Comparison of ENCODE assay signal across 9 cellular contexts in the genomic region with DNA sequence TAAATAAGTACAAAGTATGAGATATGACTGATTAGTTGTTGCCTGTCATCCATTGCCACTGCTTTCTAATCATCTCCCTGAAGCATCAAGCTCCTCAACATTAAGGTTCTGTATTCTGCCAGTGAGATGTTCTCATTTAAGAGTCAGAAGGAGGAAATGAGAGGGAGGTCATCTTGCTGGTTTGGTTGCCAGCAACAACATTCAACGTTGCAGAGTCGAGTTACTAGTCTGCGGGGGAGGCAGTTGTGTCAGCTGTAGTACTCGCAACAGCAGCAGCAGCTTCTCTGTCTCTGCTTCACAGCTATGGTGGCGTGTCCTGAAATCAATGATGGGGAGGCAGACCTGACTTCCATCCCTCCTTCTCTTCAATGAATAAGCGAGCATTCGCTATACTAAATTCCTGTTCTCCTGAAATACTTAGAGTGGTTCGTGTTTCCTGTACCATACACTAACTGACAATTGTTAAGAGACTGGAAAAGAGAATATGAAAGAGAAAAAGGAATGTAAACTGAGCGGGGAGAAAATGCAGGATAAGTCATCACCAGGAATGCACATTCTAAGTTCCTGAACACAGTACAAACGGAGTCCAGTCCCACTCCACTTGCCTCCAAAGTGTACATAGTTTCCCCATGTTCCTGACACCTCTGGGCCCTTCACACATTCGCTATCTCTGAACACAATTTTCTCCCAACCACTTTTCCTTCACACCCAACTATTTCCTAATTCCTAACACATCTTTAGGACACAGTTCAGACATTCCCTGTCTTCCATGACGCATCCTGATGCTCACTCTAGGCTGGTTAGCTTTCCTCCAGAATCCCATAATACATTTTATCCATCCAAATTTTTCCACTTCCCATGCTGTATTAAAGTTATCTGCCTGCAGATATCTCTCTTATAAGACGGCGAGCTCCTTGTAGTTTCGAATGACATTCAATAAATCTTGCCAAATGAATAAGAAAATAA.
A peak's percentile ranks its signal among the peaks of the same experiment; 100 is the strongest.
DNase-seq lines count a peak whose midpoint lies in the region; ATAC-seq and TF ChIP-seq lines count a peak whose summit lies in the region.
"Had no signal": no experiment of that assay in that cellular context is flagged by ENCODE, and none has a peak within 500 bp of the region (broad histone marks: within the 10 kb centered on the region; RNA-seq: fewer than 3 reads in every experiment).

No MANE protein-coding gene starts in this region.

- no peaks in the 10 kb centered on the region for H3K27me3 Mint-ChIP-seq in CD4-positive, alpha-beta memory T cell
- H3K27me3 Mint-ChIP-seq in central memory CD8-positive, alpha-beta T cell, result no peaks in the 10 kb centered on the region
- H3K27me3 Mint-ChIP-seq in activated T-helper 1 cell treated with anti-CD3 and anti-CD28 coated beads, Interleukin-12 subunit alpha, Interleukin-12 subunit beta, Interleukin-2, Interleukin-4 antibody, amounts not matched to agents 30 ng/mL and 10 ng/mL and 1 ng/mL, durations not matched to agents 14 hours and 24 hours and 36 hours (ENCODE audit: insufficient read depth), result no peaks in the 10 kb centered on the region

- H3K27ac Mint-ChIP-seq in CD4-positive, alpha-beta memory T cell, result peak overlapping the region; percentile 36 to 84 (median 69)
- H3K27ac Mint-ChIP-seq in central memory CD8-positive, alpha-beta T cell (ENCODE audit: low read depth), result peak overlapping the region; percentile 61
- H3K27ac Mint-ChIP-seq in activated T-helper 1 cell treated with anti-CD3 and anti-CD28 coated beads, Interleukin-12 subunit alpha, Interleukin-12 subunit beta, Interleukin-2, Interleukin-4 antibody, amounts not matched to agents 30 ng/mL and 10 ng/mL and 1 ng/mL, durations not matched to agents 14 hours and 24 hours and 36 hours, result no peak overlapping the region

- peak overlapping the region; percentile 86 for H3K56ac ChIP-seq in IMR-90 (ENCODE audit: extremely low read depth, insufficient read depth, low read length)

- H2BK5ac ChIP-seq in IMR-90 (ENCODE audit: low read depth, low read length, poor library complexity, severe bottlenecking), result peak overlapping the region; percentile 98

- H3K23ac ChIP-seq in IMR-90 (ENCODE audit: low read depth, low read length), result peak overlapping the region; percentile 85

- peaks cover 4% of the 10 kb centered on the region; the same call in 1 of the 2 replicates for H4K20me1 ChIP-seq in IMR-90 (ENCODE audit: insufficient read depth, low read length)

- no peaks in the 10 kb centered on the region for H3K9me3 ChIP-seq in CD4-positive, alpha-beta memory T cell (ENCODE audit: control insufficient read depth in 1 of 2, low read length in 2 of 2)
- no peaks in the 10 kb centered on the region for H3K9me3 ChIP-seq in IMR-90 (ENCODE audit: control insufficient read depth, insufficient read depth, low read length)
- H3K9me3 ChIP-seq in mesodermal cell (ENCODE audit: control insufficient read depth, low read length), result no peaks in the 10 kb centered on the region

- peak overlapping the region; percentile 78 for H3K14ac ChIP-seq in IMR-90 (replicated peaks; ENCODE audit: low read depth, low read length)

- peak overlapping the region; percentile 93 for H2BK120ac ChIP-seq in IMR-90 (ENCODE audit: low read depth, low read length)

- peaks cover 7% of the 10 kb centered on the region; the same call in 1 of the 2 replicates for H3K9me1 ChIP-seq in IMR-90 (ENCODE audit: insufficient read depth, low read length)

- TF ChIP-seq RAD21 in IMR-90 (IDR thresholded peaks at IDR 0.05; ENCODE audit: low read length), result no peak

- no peaks in the 10 kb centered on the region for H3K36me3 ChIP-seq in CD4-positive, alpha-beta memory T cell (ENCODE audit: insufficient read depth, low read length)
- H3K36me3 ChIP-seq in IMR-90 (ENCODE audit: control insufficient read depth, insufficient read depth, low read length) (no peaks in the 10 kb centered on the region), mesodermal cell (ENCODE audit: control insufficient read depth, insufficient read depth, low read length) (no peaks in the 10 kb centered on the region)

- peak overlapping the region; percentile 85 for H3K4ac ChIP-seq in IMR-90 (ENCODE audit: low read depth, low read length)

- H3K4me3 Mint-ChIP-seq in CD4-positive, alpha-beta memory T cell, result peak overlapping the region in 4 of 8 donors; percentile 40 to 52 (median 46)
- no peak overlapping the region for H3K4me3 Mint-ChIP-seq in central memory CD8-positive, alpha-beta T cell
- no peak overlapping the region for H3K4me3 Mint-ChIP-seq in activated T-helper 1 cell treated with anti-CD3 and anti-CD28 coated beads, Interleukin-12 subunit alpha, Interleukin-12 subunit beta, Interleukin-2, Interleukin-4 antibody, amounts not matched to agents 30 ng/mL and 10 ng/mL and 1 ng/mL, durations not matched to agents 14 hours and 24 hours and 36 hours

- no peak for DNase-seq in CD4-positive, alpha-beta memory T cell
- DNase-seq in IMR-90 (peak; percentile 96), DMS53 (lab: John Stamatoyannopoulos, UW) (no peak)
- DNase-seq in central memory CD8-positive, alpha-beta T cell (ENCODE audit: low spot score in 2 of 2), result no peak
- DNase-seq in activated T-helper 1 cell treated with anti-CD3 and anti-CD28 coated beads, Interleukin-12 subunit alpha, Interleukin-12 subunit beta, Interleukin-2, Interleukin-4 antibody, amounts not matched to agents 30 ng/mL and 10 ng/mL and 1 ng/mL, durations not matched to agents 14 hours and 24 hours and 36 hours (ENCODE audit: low spot score), result no peak
- DNase-seq in activated CD8-positive, alpha-beta memory T cell treated with anti-CD3 and anti-CD28 coated beads, Interleukin-2, amount 50 U/mL, for 4 hours, result no peak
- DNase-seq: hypothalamus had no signal

- ATAC-seq in IMR-90 (ENCODE audit: low read depth), result peak; percentile 92
- ATAC-seq in central memory CD8-positive, alpha-beta T cell (replicated peaks; ENCODE audit: extremely low read depth, poor library complexity, severe bottlenecking), result peak; percentile 59
- no peak for ATAC-seq in HG03095 (IDR thresholded peaks at IDR 0.05; ENCODE audit: unreplicated experiment)

- peak overlapping the region; percentile 70 for H2AK9ac ChIP-seq in IMR-90 (replicated peaks; ENCODE audit: low read depth, low read length, poor library complexity)

- peak overlapping the region; percentile 55 for H4K5ac ChIP-seq in IMR-90 (ENCODE audit: low read depth, low read length)

- H4K8ac ChIP-seq in IMR-90 (ENCODE audit: low read depth in 2 of 2, low read length in 2 of 2), result peak overlapping the region; percentile 10 to 88

- H2AK5ac ChIP-seq in IMR-90 (ENCODE audit: low read depth, low read length), result peak overlapping the region; percentile 66

- TF ChIP-seq CTCF in IMR-90 (conservative IDR thresholded peaks at IDR 0.05; ENCODE audit: low read depth, low read length), result no peak

- peak overlapping the region; percentile 46 for H3K9ac ChIP-seq in IMR-90 (ENCODE audit: low read depth, low read length)

- intact Hi-C loops in CD4-positive, alpha-beta memory T cell (cut with micrococcal nuclease), result no loop called here
- intact Hi-C loops in IMR-90 (cut with micrococcal nuclease), result loop anchor here (5.0 kb wide), 1 partner anchor 341 kb away; no protein-coding TSS in a partner anchor
- intact Hi-C loops in activated T-helper 1 cell treated with anti-CD3 and anti-CD28 coated beads, Interleukin-12 subunit alpha, Interleukin-12 subunit beta, Interleukin-2, Interleukin-4 antibody, amounts not matched to agents 30 ng/mL and 10 ng/mL and 1 ng/mL, durations not matched to agents 14 hours and 24 hours and 36 hours (cut with micrococcal nuclease), result no loop called here

- no peak overlapping the region for H3K4me3 ChIP-seq in CD4-positive, alpha-beta memory T cell (ENCODE audit: low read length in 2 of 2)
- peak overlapping the region; percentile 50 for H3K4me3 ChIP-seq in IMR-90 (ENCODE audit: insufficient read depth, low read depth, low read length)
- no peak overlapping the region for H3K4me3 ChIP-seq in mesodermal cell (ENCODE audit: extremely low read depth, insufficient read depth, low read length, poor library complexity, severe bottlenecking)

- peaks cover 0 to under 1% (median 0%) of the 10 kb centered on the region in 8 donors for H3K9me3 Mint-ChIP-seq in CD4-positive, alpha-beta memory T cell
- H3K9me3 Mint-ChIP-seq in central memory CD8-positive, alpha-beta T cell, result no peaks in the 10 kb centered on the region
- H3K9me3 Mint-ChIP-seq in activated T-helper 1 cell treated with anti-CD3 and anti-CD28 coated beads, Interleukin-12 subunit alpha, Interleukin-12 subunit beta, Interleukin-2, Interleukin-4 antibody, amounts not matched to agents 30 ng/mL and 10 ng/mL and 1 ng/mL, durations not matched to agents 14 hours and 24 hours and 36 hours, result no peaks in the 10 kb centered on the region

- no peak overlapping the region for H3K27ac ChIP-seq in CD4-positive, alpha-beta memory T cell (ENCODE audit: low read depth, low read length)
- H3K27ac ChIP-seq in IMR-90 (ENCODE audit: insufficient read depth, low read length) (peak overlapping the region; percentile 94), mesodermal cell (ENCODE audit: low read depth, low read length, severe bottlenecking) (peak overlapping the region; percentile 68)

- dilution Hi-C loops in IMR-90 (cut with HindIII; ENCODE audit: low sequenced_read_pairs, unreplicated experiment), result no loop called here

- H3K79me1 ChIP-seq in IMR-90 (ENCODE audit: low read depth in 1 of 2, low read length in 2 of 2), result peaks cover 4 to 29% of the 10 kb centered on the region in 2 experiments; a peak in 3 of 4 replicates

- no peak; the same call in 1 of the 2 replicates for TF ChIP-seq POLR2A in IMR-90 (IDR thresholded peaks at IDR 0.05; ENCODE audit: low read depth, low read length)

- H4K91ac ChIP-seq in IMR-90 (ENCODE audit: insufficient read depth, low read depth, low read length), result peak overlapping the region; percentile 84

- H3K36me3 Mint-ChIP-seq in CD4-positive, alpha-beta memory T cell, result peaks cover 0 to 3% of the 10 kb centered on the region in 2 donors
- H3K36me3 Mint-ChIP-seq in central memory CD8-positive, alpha-beta T cell (ENCODE audit: insufficient read depth), result peaks cover 12% of the 10 kb centered on the region
- H3K36me3 Mint-ChIP-seq in activated T-helper 1 cell treated with anti-CD3 and anti-CD28 coated beads, Interleukin-12 subunit alpha, Interleukin-12 subunit beta, Interleukin-2, Interleukin-4 antibody, amounts not matched to agents 30 ng/mL and 10 ng/mL and 1 ng/mL, durations not matched to agents 14 hours and 24 hours and 36 hours (ENCODE audit: low read depth), result no peaks in the 10 kb centered on the region

- POLR2A ChIA-PET in CD4-positive, alpha-beta memory T cell (lab: Charles Lee; ENCODE audit: partially characterized antibody), result interaction anchor here (2.6 kb wide), 1 partner anchor 11 kb away, joined by 11 read pairs; no protein-coding TSS in a partner anchor
- POLR2A ChIA-PET in IMR-90 (lab: Charles Lee; ENCODE audit: unreplicated experiment), result no interaction called here

- CTCF ChIA-PET in CD4-positive, alpha-beta memory T cell (lab: Charles Lee; ENCODE audit: partially characterized antibody), result no interaction called here
- CTCF ChIA-PET in IMR-90 (lab: Yijun Ruan, JAX), result no interaction called here

- no peaks in the 10 kb centered on the region for H3K27me3 ChIP-seq in CD4-positive, alpha-beta memory T cell (ENCODE audit: insufficient read depth, low read length)
- H3K27me3 ChIP-seq in IMR-90 (ENCODE audit: control insufficient read depth, insufficient read depth, low read length), result no peaks in the 10 kb centered on the region

- peak overlapping the region; percentile 82; the same call in 2 of the 3 replicates for H2BK15ac ChIP-seq in IMR-90 (ENCODE audit: low read depth, low read length)

- H2AFZ ChIP-seq in IMR-90 (replicated peaks; ENCODE audit: low read length, poor library complexity), result peak overlapping the region; percentile 81

- 60 to 100% methylated on average over 1 to 3 of the region's 15 CpGs for WGBS in IMR-90 (ENCODE audit: extremely low coverage in 2 of 2, insufficient read length in 1 of 2), 2 experiments
- 68 to 78% methylated on average over 7 to 10 of the region's 15 CpGs for WGBS in mesodermal cell (ENCODE audit: insufficient coverage in 2 of 2), 2 experiments

- peak overlapping the region; percentile 92 for H3K4me2 ChIP-seq in IMR-90 (ENCODE audit: low read depth, low read length)

- peak overlapping the region; percentile 87 for H2BK20ac ChIP-seq in IMR-90 (ENCODE audit: low read depth, low read length)

- peaks cover 42% of the 10 kb centered on the region for H3K4me1 ChIP-seq in CD4-positive, alpha-beta memory T cell (ENCODE audit: insufficient read depth, low read length)
- H3K4me1 ChIP-seq in IMR-90 (ENCODE audit: control insufficient read depth, insufficient read depth, low read length) (peaks cover 11% of the 10 kb centered on the region), mesodermal cell (ENCODE audit: control insufficient read depth, insufficient read depth, low read length, poor library complexity, severe bottlenecking) (peaks cover 3% of the 10 kb centered on the region)

- peaks cover 39 to 52% (median 52%) of the 10 kb centered on the region in 4 donors for H3K4me1 Mint-ChIP-seq in CD4-positive, alpha-beta memory T cell
- H3K4me1 Mint-ChIP-seq in central memory CD8-positive, alpha-beta T cell, result peaks cover 52% of the 10 kb centered on the region
- H3K4me1 Mint-ChIP-seq in activated T-helper 1 cell treated with anti-CD3 and anti-CD28 coated beads, Interleukin-12 subunit alpha, Interleukin-12 subunit beta, Interleukin-2, Interleukin-4 antibody, amounts not matched to agents 30 ng/mL and 10 ng/mL and 1 ng/mL, durations not matched to agents 14 hours and 24 hours and 36 hours (ENCODE audit: low read depth), result no peaks in the 10 kb centered on the region

- peak overlapping the region; percentile 83; the same call in 1 of the 2 replicates for H3K18ac ChIP-seq in IMR-90 (ENCODE audit: low read depth, low read length)

- BruUV-seq in IMR-90 (replicated peaks; lab: Mats Ljungman, UMichigan), result no TSS peak

- in situ Hi-C loops in IMR-90 (cut with MboI; ENCODE audit: low sequenced_read_pairs), result no loop called here
